ENCODE assay signal across 17 cellular contexts in the genomic region with DNA sequence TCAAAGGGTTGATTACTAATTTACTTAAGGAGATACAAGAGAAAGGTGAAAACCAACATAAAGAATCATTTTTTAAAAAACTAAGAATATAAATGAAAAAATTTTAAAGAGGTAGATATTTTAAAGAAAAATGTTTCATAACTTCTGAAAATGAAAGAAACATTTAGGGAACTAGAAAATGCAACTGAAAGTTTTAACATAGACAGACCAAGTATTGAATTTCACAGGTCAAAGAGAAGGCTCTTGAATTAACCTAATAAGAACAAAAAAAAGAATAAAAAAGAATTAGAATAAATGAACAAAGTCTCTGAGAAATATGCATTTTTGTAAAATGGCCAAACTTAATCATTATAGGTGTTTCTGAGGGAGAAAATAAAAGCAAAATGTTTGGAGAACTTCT. TPM values are rescaled to one million over a fixed set of nuclear protein-coding genes. Genes with fewer than 3 reads are reported as not detected.
A peak's percentile ranks its signal among the peaks of the same experiment; 100 is the strongest.
DNase-seq lines count a peak whose midpoint lies in the region; ATAC-seq lines count a peak whose summit lies in the region.
"Had no signal": no experiment of that assay in that cellular context is flagged by ENCODE, and none has a peak within 500 bp of the region (broad histone marks: within the 10 kb centered on the region; RNA-seq: fewer than 3 reads in every experiment).

No MANE protein-coding gene starts in this region.

- H2BK15ac ChIP-seq in neuronal stem cell (ENCODE audit: low read length), result no peak overlapping the region

- H3K23ac ChIP-seq in neuronal stem cell (ENCODE audit: low read depth, low read length, poor library complexity), result no peak overlapping the region

- H2AFZ ChIP-seq in neuronal stem cell (ENCODE audit: low read length), result no peak overlapping the region

- H3K18ac ChIP-seq in neuronal stem cell (ENCODE audit: low read length), result no peak overlapping the region

- no peak overlapping the region for H2BK120ac ChIP-seq in neuronal stem cell (ENCODE audit: low read depth, low read length)

- peak; percentile 56 for ATAC-seq in GM18867 (IDR thresholded peaks at IDR 0.05; ENCODE audit: unreplicated experiment)
- peak; percentile 69 for ATAC-seq in GM21515 (IDR thresholded peaks at IDR 0.05; ENCODE audit: unreplicated experiment)
- peak; percentile 69 for ATAC-seq in HG02981 (IDR thresholded peaks at IDR 0.05; ENCODE audit: unreplicated experiment)
- ATAC-seq in HG03565 (IDR thresholded peaks at IDR 0.05; ENCODE audit: unreplicated experiment), result peak; percentile 36

- no peak overlapping the region for H3K4me2 ChIP-seq in neuronal stem cell (ENCODE audit: insufficient read depth, low read length, poor library complexity, severe bottlenecking)

- H4K8ac ChIP-seq in neuronal stem cell (ENCODE audit: low read depth, low read length), result no peak overlapping the region

- no peak for DNase-seq in NCI-H510A treated with DMSO at 0.1 percent for 48 hours (lab: John Stamatoyannopoulos, UW)
- no peak for DNase-seq in NCI-H1436 (lab: John Stamatoyannopoulos, UW)
- DNase-seq in effector CD8-positive, alpha-beta T cell (lab: John Stamatoyannopoulos, UW), result no peak
- DNase-seq in neuronal stem cell (ENCODE audit: low spot score), result no peak
- DNase-seq: activated CD4-positive, CD25-positive, alpha-beta regulatory T cell treated with anti-CD3 and anti-CD28 coated beads, Interleukin-2, amount 50 U/mL, for 72 hours; anterior cingulate cortex; CD4-positive, alpha-beta memory T cell; DMS79 treated with DMSO at 0.1 percent for 48 hours; GOT3; NCI-H1930; NCI-H524 had no signal

- H4K91ac ChIP-seq in neuronal stem cell (ENCODE audit: low read depth, low read length, poor library complexity), result no peak overlapping the region

- H3K4ac ChIP-seq in neuronal stem cell (ENCODE audit: low read length), result no peak overlapping the region

- no peak overlapping the region for H2AK5ac ChIP-seq in neuronal stem cell (ENCODE audit: low read depth, low read length)

- no peaks in the 10 kb centered on the region for H3K4me1 ChIP-seq in neuronal stem cell (ENCODE audit: control insufficient read depth in 2 of 2, insufficient read depth in 1 of 2, low read depth in 1 of 2, low read length in 2 of 2)
- H3K4me1 ChIP-seq: right atrium auricular region, SJSA1 had no signal

- no peak overlapping the region for H2BK5ac ChIP-seq in neuronal stem cell (ENCODE audit: low read length)

- H3K27me3 ChIP-seq in neuronal stem cell (ENCODE audit: control insufficient read depth in 3 of 3, insufficient read depth in 3 of 3, low read depth in 1 of 3, low read length in 3 of 3), result no peaks in the 10 kb centered on the region
- H3K27me3 ChIP-seq: right atrium auricular region, SJSA1 had no signal

- no peak overlapping the region for H2BK12ac ChIP-seq in neuronal stem cell (ENCODE audit: low read length)

- H3K9me3 ChIP-seq in neuronal stem cell (replicated peaks in 1 of 2; ENCODE audit: control insufficient read depth in 2 of 2, insufficient read depth in 1 of 2, low read depth in 1 of 2, low read length in 2 of 2), result peaks cover 0 to 13% of the 10 kb centered on the region in 2 donors

- H3K9ac ChIP-seq in neuronal stem cell (ENCODE audit: low read depth, low read length, poor library complexity), result no peak overlapping the region

- no peak overlapping the region for H3K14ac ChIP-seq in neuronal stem cell (ENCODE audit: low read length)

- no peaks in the 10 kb centered on the region for H3K36me3 ChIP-seq in neuronal stem cell (replicated peaks in 1 of 2; ENCODE audit: control insufficient read depth in 2 of 2, insufficient read depth in 2 of 2, low read length in 2 of 2)
- H3K36me3 ChIP-seq: right atrium auricular region, SJSA1 had no signal

- H3K27ac ChIP-seq in neuronal stem cell (replicated peaks; ENCODE audit: low read length), result no peak overlapping the region
- H3K27ac ChIP-seq: right atrium auricular region, SJSA1 had no signal

- H3K79me1 ChIP-seq in neuronal stem cell (ENCODE audit: low read depth, low read length), result no peaks in the 10 kb centered on the region

- H3K4me3 ChIP-seq in neuronal stem cell (ENCODE audit: low read length in 2 of 2), result no peak overlapping the region
- H3K4me3 ChIP-seq: right atrium auricular region, SJSA1 had no signal

RNA-seq across cellular contexts. Expression of gene FAM174A, which starts 16.1 kb away (rescaled TPM):
- polyA plus RNA-seq in neuronal stem cell (2013, experiment 1 of 2), result 4.1 TPM
- 4.5 TPM for polyA plus RNA-seq in neuronal stem cell (2013, experiment 2 of 2)
